ENCODE assay signal across 15 cellular contexts in genomic region chr13:43805681-43806128, GRCh38. TPM values are rescaled to one million over a fixed set of nuclear protein-coding genes. Genes with fewer than 3 reads are reported as not detected.
A peak's percentile ranks its signal among the peaks of the same experiment; 100 is the strongest.
DNase-seq lines count a peak whose midpoint lies in the region; ATAC-seq, FAIRE-seq and TF ChIP-seq lines count a peak whose summit lies in the region.
"Had no signal": no experiment of that assay in that cellular context is flagged by ENCODE, and none has a peak within 500 bp of the region (broad histone marks: within the 10 kb centered on the region; RNA-seq: fewer than 3 reads in every experiment).

No MANE protein-coding gene starts in this region.

- peaks cover 2% of the 10 kb centered on the region for H3K27me3 Mint-ChIP-seq in astrocyte (ENCODE audit: low read depth, unreplicated experiment)
- peaks cover 22% of the 10 kb centered on the region for H3K27me3 Mint-ChIP-seq in CD4-positive, alpha-beta T cell
- H3K27me3 Mint-ChIP-seq: IgD-negative memory B cell had no signal

- intact Hi-C loops in CD4-positive, alpha-beta T cell (cut with DNase I, micrococcal nuclease), result loop anchor here in 1 of 2 experiments (2.0 to 10.0 kb wide), 2 partner anchors 835 to 1471 kb away; no protein-coding TSS in a partner anchor

- H3K27ac Mint-ChIP-seq in astrocyte (ENCODE audit: unreplicated experiment), result no peak overlapping the region
- no peak overlapping the region for H3K27ac Mint-ChIP-seq in CD4-positive, alpha-beta T cell
- H3K27ac Mint-ChIP-seq: activated naive CD8-positive, alpha-beta T cell treated with anti-CD3 and anti-CD28 coated beads for 36 hours; IgD-negative memory B cell; memory B cell had no signal

- ATAC-seq in CD4-positive, alpha-beta T cell (ENCODE audit: poor library complexity), result no peak
- no peak for ATAC-seq in HG02870 (IDR thresholded peaks at IDR 0.05; ENCODE audit: unreplicated experiment)

- TF ChIP-seq CTCF in astrocyte (IDR thresholded peaks at IDR 0.05; ENCODE audit: insufficient read depth, low read depth, low read length), result no peak
- no peak for TF ChIP-seq CTCF in CD4-positive, alpha-beta T cell (IDR thresholded peaks at IDR 0.05)
- TF ChIP-seq CTCF in GM13977 (IDR thresholded peaks at IDR 0.05; ENCODE audit: extremely low read depth, insufficient read depth, missing control alignments), result no peak

- no peaks in the 10 kb centered on the region for H3K36me3 Mint-ChIP-seq in astrocyte (ENCODE audit: low read depth, unreplicated experiment)
- no peaks in the 10 kb centered on the region for H3K36me3 Mint-ChIP-seq in CD4-positive, alpha-beta T cell (ENCODE audit: low read depth)
- H3K36me3 Mint-ChIP-seq: activated naive CD8-positive, alpha-beta T cell treated with anti-CD3 and anti-CD28 coated beads for 36 hours; IgD-negative memory B cell; memory B cell had no signal

- H3K4me3 Mint-ChIP-seq in astrocyte (ENCODE audit: unreplicated experiment), result no peak overlapping the region
- no peak overlapping the region for H3K4me3 Mint-ChIP-seq in CD4-positive, alpha-beta T cell
- H3K4me3 Mint-ChIP-seq: activated naive CD8-positive, alpha-beta T cell treated with anti-CD3 and anti-CD28 coated beads for 36 hours; central memory CD8-positive, alpha-beta T cell; IgD-negative memory B cell; memory B cell had no signal

- no peak for FAIRE-seq in astrocyte (lab: Jason Lieb, UNC)
- FAIRE-seq: D721Med had no signal

- H3K9me3 Mint-ChIP-seq in astrocyte (ENCODE audit: unreplicated experiment), result no peaks in the 10 kb centered on the region
- H3K9me3 Mint-ChIP-seq in CD4-positive, alpha-beta T cell, result no peaks in the 10 kb centered on the region
- H3K9me3 Mint-ChIP-seq: activated naive CD8-positive, alpha-beta T cell treated with anti-CD3 and anti-CD28 coated beads for 36 hours; central memory CD8-positive, alpha-beta T cell; IgD-negative memory B cell; memory B cell had no signal

- H3K9ac ChIP-seq in HUES64 (ENCODE audit: low read depth, low read length) (no peak overlapping the region), astrocyte (ENCODE audit: low read length) (no peak overlapping the region), iPS-20b (ENCODE audit: low read depth, low read length) (no peak overlapping the region)

- in situ Hi-C loops in GM13977 (cut with MboI; ENCODE audit: low pct_unique_long_range_greater_than_20kb, low sequenced_read_pairs, unreplicated experiment), result loop anchor here (25.0 kb wide), 1 partner anchor 718 kb away; no protein-coding TSS in a partner anchor

- POLR2A ChIA-PET in CD4-positive, alpha-beta T cell (lab: Charles Lee), result no interaction called here

- CTCF ChIA-PET in CD4-positive, alpha-beta T cell (lab: Charles Lee), result no interaction called here

- H4K20me1 ChIP-seq in astrocyte (ENCODE audit: insufficient read depth, low read length), result no peaks in the 10 kb centered on the region

- 69% methylated on average over 6 of the region's 6 CpGs for WGBS in HUES64

- H3K4me1 Mint-ChIP-seq in astrocyte (ENCODE audit: low read depth, unreplicated experiment), result peaks cover 6% of the 10 kb centered on the region
- H3K4me1 Mint-ChIP-seq in CD4-positive, alpha-beta T cell (ENCODE audit: low read depth), result no peaks in the 10 kb centered on the region
- H3K4me1 Mint-ChIP-seq: central memory CD8-positive, alpha-beta T cell; IgD-negative memory B cell had no signal

- DNase-seq in Daoy (ENCODE audit: low read depth), result peak; percentile 19
- DNase-seq in astrocyte (ENCODE audit: low read depth), result no peak
- no peak for DNase-seq in AG08395 (ENCODE audit: low spot score)
- DNase-seq in CD4-positive, alpha-beta T cell, result no peak
- DNase-seq in GM13977 (ENCODE audit: low spot score), result no peak
- DNase-seq: activated naive CD8-positive, alpha-beta T cell treated with anti-CD3 and anti-CD28 coated beads for 36 hours; gastrocnemius medialis; NCI-H1105 had no signal

- no peak overlapping the region for H3K4me3 ChIP-seq in HUES64 (ENCODE audit: low read length)
- no peak overlapping the region for H3K4me3 ChIP-seq in astrocyte (ENCODE audit: insufficient read depth, low read depth, low read length)
- H3K4me3 ChIP-seq in iPS-20b (ENCODE audit: low read length), result 0 out of 2 replicates have a peak overlapping the region, but pooled peaks have one; percentile 27
- H3K4me3 ChIP-seq: gastrocnemius medialis had no signal

- H3K9me3 ChIP-seq in HUES64 (ENCODE audit: insufficient read depth, low read depth, low read length) (no peaks in the 10 kb centered on the region), astrocyte (ENCODE audit: insufficient read depth, low read depth, low read length) (no peaks in the 10 kb centered on the region), iPS-20b (ENCODE audit: insufficient read depth, low read depth, low read length) (no peaks in the 10 kb centered on the region)
- no peaks in the 10 kb centered on the region for H3K9me3 ChIP-seq in CD4-positive, alpha-beta T cell (ENCODE audit: control insufficient read depth, low read length)
- H3K9me3 ChIP-seq: gastrocnemius medialis had no signal

- H3K79me2 ChIP-seq in astrocyte (ENCODE audit: insufficient read depth, low read length), result no peaks in the 10 kb centered on the region

- peak overlapping the region; percentile 83; the same call in 1 of the 2 replicates for H3K27ac ChIP-seq in HUES64 (ENCODE audit: low read depth, low read length)
- H3K27ac ChIP-seq in astrocyte (ENCODE audit: low read depth, low read length), result no peak overlapping the region
- H3K27ac ChIP-seq in iPS-20b (ENCODE audit: low read length), result no peak overlapping the region
- H3K27ac ChIP-seq in CD4-positive, alpha-beta T cell (ENCODE audit: low read depth, low read length), result no peak overlapping the region
- H3K27ac ChIP-seq: gastrocnemius medialis had no signal

- H3K36me3 ChIP-seq in HUES64 (ENCODE audit: insufficient read depth, low read length), result no peaks in the 10 kb centered on the region
- H3K36me3 ChIP-seq in astrocyte (ENCODE audit: insufficient read depth, low read length), result no peaks in the 10 kb centered on the region
- H3K36me3 ChIP-seq in iPS-20b (ENCODE audit: insufficient read depth, low read depth, low read length), result no peaks in the 10 kb centered on the region
- H3K36me3 ChIP-seq: gastrocnemius medialis had no signal

- H3K4me1 ChIP-seq in HUES64 (ENCODE audit: insufficient read depth, low read length) (peaks cover 20% of the 10 kb centered on the region), astrocyte (ENCODE audit: insufficient read depth, low read length) (peaks cover 6% of the 10 kb centered on the region), iPS-20b (ENCODE audit: insufficient read depth, low read length) (peaks cover 13% of the 10 kb centered on the region; the same call in 1 of the 2 replicates)
- H3K4me1 ChIP-seq: gastrocnemius medialis had no signal

- H3K4me2 ChIP-seq in astrocyte (ENCODE audit: low read length), result no peak overlapping the region

- H2AFZ ChIP-seq in astrocyte (ENCODE audit: low read depth, low read length), result peak overlapping the region; percentile 45

- H3K27me3 ChIP-seq in HUES64 (ENCODE audit: insufficient read depth, low read length), result no peaks in the 10 kb centered on the region
- H3K27me3 ChIP-seq in astrocyte (ENCODE audit: insufficient read depth, low read length), result peaks cover 4% of the 10 kb centered on the region
- no peaks in the 10 kb centered on the region for H3K27me3 ChIP-seq in iPS-20b (ENCODE audit: insufficient read depth, low read length)
- H3K27me3 ChIP-seq in CD4-positive, alpha-beta T cell (ENCODE audit: control insufficient read depth, insufficient read depth, low read length), result no peaks in the 10 kb centered on the region
- H3K27me3 ChIP-seq: gastrocnemius medialis had no signal

RNA-seq across cellular contexts. Expression of gene ENOX1, which starts 18.9 kb away (rescaled TPM):
- 0.69 and 1.5 TPM in 2 replicates for total RNA-seq in Daoy (2014; rRNA removed; shearing (Covaris generic))
- polyA plus RNA-seq in HUES64 (2013, experiment 1 of 2), result 0.45 TPM
- polyA plus RNA-seq in HUES64 (2013, experiment 2 of 2), result 0.76 TPM
- 2.3 and 2.4 TPM in 2 replicates for total RNA-seq in astrocyte
- not detected for total RNA-seq in CD4-positive, alpha-beta T cell
- total RNA-seq: activated naive CD8-positive, alpha-beta T cell treated with anti-CD3 and anti-CD28 coated beads for 36 hours had no signal
- polyA plus RNA-seq: IgD-negative memory B cell had no signal
